ENCODE assay signal across 1 cellular context in the genomic region with DNA sequence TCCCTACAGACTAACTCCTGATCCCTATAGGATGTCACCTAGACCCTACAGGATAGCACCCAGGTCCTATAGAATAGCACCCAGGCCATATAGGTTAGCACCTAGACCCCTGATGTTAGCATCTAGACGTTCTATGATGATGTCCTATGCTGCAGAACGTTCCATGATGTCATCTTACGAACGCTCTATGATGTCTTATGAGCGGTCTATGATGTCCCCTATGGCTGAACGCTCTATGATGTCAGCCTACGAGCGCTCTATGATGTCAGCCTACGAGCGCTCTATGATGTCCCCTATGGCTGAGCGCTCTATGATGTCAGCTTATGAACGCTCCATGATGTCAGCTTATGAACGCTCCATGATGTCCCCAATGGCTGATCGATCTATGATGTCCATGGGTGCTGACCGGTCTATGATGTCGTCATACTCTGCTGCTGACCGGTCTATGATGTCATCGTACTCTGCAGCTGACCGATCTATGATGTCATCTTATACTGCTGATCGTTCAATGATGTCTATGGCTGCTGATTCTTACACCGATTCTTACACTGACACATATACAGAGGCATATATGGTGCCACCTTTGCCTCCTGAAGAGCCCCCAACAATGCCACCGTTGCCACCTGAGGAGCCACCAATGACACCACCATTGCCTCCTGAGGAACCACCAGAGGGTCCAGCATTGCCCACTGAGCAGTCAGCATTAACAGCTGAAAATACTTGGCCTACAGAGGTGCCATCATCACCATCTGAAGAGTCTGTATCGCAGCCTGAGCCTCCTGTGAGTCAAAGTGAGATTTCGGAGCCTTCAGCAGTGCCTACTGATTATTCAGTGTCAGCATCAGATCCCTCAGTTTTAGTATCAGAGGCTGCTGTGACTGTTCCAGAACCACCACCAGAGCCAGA.
TF ChIP-seq lines count a peak whose summit lies in the region.

No MANE protein-coding gene starts in this region.

TF ChIP-seq in K562, 482 proteins besides CTCF, POLR2A, EP300 and RAD21 (continued from another document and continues in another):
- TF ChIP-seq SP2 (IDR thresholded peaks at IDR 0.05; ENCODE audit: extremely low read depth, low read depth, low read length, poor library complexity, severe bottlenecking) (no peak), FOS (IDR thresholded peaks at IDR 0.05; ENCODE audit: extremely low read depth, insufficient read length) (no peak), SRSF3 (IDR thresholded peaks at IDR 0.05; ENCODE audit: insufficient read depth, low read length) (no peak), ZNF586 (CRISPR knock-in tag; conservative IDR thresholded peaks at IDR 0.05) (no peak), POLR2G (IDR thresholded peaks at IDR 0.05; ENCODE audit: low read depth, low read length) (no peak), CHD2 (IDR thresholded peaks at IDR 0.05; ENCODE audit: low read depth, low read length) (0 out of 2 replicates have a peak, but pooled peaks have one; percentile 27), PTBP1 (IDR thresholded peaks at IDR 0.05; ENCODE audit: low read depth, low read length) (no peak), ZNF695 (CRISPR knock-in tag; IDR thresholded peaks at IDR 0.05) (no peak), ZNF445 (CRISPR knock-in tag; IDR thresholded peaks at IDR 0.05; ENCODE audit: low read depth) (no peak), JUNB (CRISPR knock-in tag; conservative IDR thresholded peaks at IDR 0.05) (peak; percentile 94), SREBF2 (CRISPR knock-in tag; IDR thresholded peaks at IDR 0.05) (no peak), NFE2 (IDR thresholded peaks at IDR 0.05; ENCODE audit: low read depth) (no peak), KDM4B (IDR thresholded peaks at IDR 0.05; ENCODE audit: borderline replicate concordance in 2 of 2, low read depth in 1 of 2) (0 out of 4 replicates have a peak, but pooled peaks of 1 of the 2 experiments have one; percentile 30), ADNP (tag; IDR thresholded peaks at IDR 0.05) (no peak), CBFA2T2 (conservative IDR thresholded peaks at IDR 0.05) (no peak), ATF7 (IDR thresholded peaks at IDR 0.05) (peak; percentile 93), ATF1 (CRISPR knock-in tag; IDR thresholded peaks at IDR 0.05) (no peak), ATF1 (tag; IDR thresholded peaks at IDR 0.05) (peak; percentile 95), PML (IDR thresholded peaks at IDR 0.05; ENCODE audit: low read length) (peak; percentile 16; the same call in 1 of the 2 replicates), SAFB2 (IDR thresholded peaks at IDR 0.05; ENCODE audit: borderline replicate concordance, low read depth, low read length, severe bottlenecking) (no peak), SNRNP70 (optimal IDR thresholded peaks at IDR 0.05; ENCODE audit: low read depth, low read length) (no peak), PTTG1 (tag; IDR thresholded peaks at IDR 0.05; ENCODE audit: low read depth) (no peak), RNF2 (IDR thresholded peaks at IDR 0.05) (no peak; the same call in 1 of the 2 replicates), POLR2AphosphoS5 (IDR thresholded peaks at IDR 0.05; ENCODE audit: control insufficient read depth, insufficient read depth, low read depth, low read length) (peak; percentile 29), CREB1 (IDR thresholded peaks at IDR 0.05) (peak; percentile 94), CREB1 (CRISPR knock-in tag; IDR thresholded peaks at IDR 0.05) (peak; percentile 96), CSDE1 (IDR thresholded peaks at IDR 0.05) (0 out of 4 replicates have a peak, but pooled peaks of 1 of the 2 experiments have one; percentile 39), ZKSCAN8 (CRISPR knock-in tag; IDR thresholded peaks at IDR 0.05) (no peak)
- TF ChIP-seq, protein P1, sequence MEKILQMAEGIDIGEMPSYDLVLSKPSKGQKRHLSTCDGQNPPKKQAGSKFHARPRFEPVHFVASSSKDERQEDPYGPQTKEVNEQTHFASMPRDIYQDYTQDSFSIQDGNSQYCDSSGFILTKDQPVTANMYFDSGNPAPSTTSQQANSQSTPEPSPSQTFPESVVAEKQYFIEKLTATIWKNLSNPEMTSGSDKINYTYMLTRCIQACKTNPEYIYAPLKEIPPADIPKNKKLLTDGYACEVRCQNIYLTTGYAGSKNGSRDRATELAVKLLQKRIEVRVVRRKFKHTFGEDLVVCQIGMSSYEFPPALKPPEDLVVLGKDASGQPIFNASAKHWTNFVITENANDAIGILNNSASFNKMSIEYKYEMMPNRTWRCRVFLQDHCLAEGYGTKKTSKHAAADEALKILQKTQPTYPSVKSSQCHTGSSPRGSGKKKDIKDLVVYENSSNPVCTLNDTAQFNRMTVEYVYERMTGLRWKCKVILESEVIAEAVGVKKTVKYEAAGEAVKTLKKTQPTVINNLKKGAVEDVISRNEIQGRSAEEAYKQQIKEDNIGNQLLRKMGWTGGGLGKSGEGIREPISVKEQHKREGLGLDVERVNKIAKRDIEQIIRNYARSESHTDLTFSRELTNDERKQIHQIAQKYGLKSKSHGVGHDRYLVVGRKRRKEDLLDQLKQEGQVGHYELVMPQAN (IDR thresholded peaks at IDR 0.05; ENCODE audit: borderline replicate concordance): no peak
- TF ChIP-seq, protein P2, sequence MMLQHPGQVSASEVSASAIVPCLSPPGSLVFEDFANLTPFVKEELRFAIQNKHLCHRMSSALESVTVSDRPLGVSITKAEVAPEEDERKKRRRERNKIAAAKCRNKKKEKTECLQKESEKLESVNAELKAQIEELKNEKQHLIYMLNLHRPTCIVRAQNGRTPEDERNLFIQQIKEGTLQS (IDR thresholded peaks at IDR 0.05): peak; percentile 97
- TF ChIP-seq, protein P2 (CRISPR knock-in tag; conservative IDR thresholded peaks at IDR 0.05): peak; percentile 70; the same call in 1 of the 2 replicates
- TF ChIP-seq, protein P3, sequence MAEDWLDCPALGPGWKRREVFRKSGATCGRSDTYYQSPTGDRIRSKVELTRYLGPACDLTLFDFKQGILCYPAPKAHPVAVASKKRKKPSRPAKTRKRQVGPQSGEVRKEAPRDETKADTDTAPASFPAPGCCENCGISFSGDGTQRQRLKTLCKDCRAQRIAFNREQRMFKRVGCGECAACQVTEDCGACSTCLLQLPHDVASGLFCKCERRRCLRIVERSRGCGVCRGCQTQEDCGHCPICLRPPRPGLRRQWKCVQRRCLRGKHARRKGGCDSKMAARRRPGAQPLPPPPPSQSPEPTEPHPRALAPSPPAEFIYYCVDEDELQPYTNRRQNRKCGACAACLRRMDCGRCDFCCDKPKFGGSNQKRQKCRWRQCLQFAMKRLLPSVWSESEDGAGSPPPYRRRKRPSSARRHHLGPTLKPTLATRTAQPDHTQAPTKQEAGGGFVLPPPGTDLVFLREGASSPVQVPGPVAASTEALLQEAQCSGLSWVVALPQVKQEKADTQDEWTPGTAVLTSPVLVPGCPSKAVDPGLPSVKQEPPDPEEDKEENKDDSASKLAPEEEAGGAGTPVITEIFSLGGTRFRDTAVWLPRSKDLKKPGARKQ (CRISPR knock-in tag; IDR thresholded peaks at IDR 0.05): no peak
- TF ChIP-seq, protein P4, sequence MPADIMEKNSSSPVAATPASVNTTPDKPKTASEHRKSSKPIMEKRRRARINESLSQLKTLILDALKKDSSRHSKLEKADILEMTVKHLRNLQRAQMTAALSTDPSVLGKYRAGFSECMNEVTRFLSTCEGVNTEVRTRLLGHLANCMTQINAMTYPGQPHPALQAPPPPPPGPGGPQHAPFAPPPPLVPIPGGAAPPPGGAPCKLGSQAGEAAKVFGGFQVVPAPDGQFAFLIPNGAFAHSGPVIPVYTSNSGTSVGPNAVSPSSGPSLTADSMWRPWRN (IDR thresholded peaks at IDR 0.05; ENCODE audit: low read depth): no peak
- TF ChIP-seq, protein P5, sequence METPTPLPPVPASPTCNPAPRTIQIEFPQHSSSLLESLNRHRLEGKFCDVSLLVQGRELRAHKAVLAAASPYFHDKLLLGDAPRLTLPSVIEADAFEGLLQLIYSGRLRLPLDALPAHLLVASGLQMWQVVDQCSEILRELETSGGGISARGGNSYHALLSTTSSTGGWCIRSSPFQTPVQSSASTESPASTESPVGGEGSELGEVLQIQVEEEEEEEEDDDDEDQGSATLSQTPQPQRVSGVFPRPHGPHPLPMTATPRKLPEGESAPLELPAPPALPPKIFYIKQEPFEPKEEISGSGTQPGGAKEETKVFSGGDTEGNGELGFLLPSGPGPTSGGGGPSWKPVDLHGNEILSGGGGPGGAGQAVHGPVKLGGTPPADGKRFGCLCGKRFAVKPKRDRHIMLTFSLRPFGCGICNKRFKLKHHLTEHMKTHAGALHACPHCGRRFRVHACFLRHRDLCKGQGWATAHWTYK (CRISPR knock-in tag; IDR thresholded peaks at IDR 0.05): no peak
- TF ChIP-seq, protein P6, sequence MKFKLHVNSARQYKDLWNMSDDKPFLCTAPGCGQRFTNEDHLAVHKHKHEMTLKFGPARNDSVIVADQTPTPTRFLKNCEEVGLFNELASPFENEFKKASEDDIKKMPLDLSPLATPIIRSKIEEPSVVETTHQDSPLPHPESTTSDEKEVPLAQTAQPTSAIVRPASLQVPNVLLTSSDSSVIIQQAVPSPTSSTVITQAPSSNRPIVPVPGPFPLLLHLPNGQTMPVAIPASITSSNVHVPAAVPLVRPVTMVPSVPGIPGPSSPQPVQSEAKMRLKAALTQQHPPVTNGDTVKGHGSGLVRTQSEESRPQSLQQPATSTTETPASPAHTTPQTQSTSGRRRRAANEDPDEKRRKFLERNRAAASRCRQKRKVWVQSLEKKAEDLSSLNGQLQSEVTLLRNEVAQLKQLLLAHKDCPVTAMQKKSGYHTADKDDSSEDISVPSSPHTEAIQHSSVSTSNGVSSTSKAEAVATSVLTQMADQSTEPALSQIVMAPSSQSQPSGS (CRISPR knock-in tag; IDR thresholded peaks at IDR 0.05): peak; percentile 92
- TF ChIP-seq, protein P7, sequence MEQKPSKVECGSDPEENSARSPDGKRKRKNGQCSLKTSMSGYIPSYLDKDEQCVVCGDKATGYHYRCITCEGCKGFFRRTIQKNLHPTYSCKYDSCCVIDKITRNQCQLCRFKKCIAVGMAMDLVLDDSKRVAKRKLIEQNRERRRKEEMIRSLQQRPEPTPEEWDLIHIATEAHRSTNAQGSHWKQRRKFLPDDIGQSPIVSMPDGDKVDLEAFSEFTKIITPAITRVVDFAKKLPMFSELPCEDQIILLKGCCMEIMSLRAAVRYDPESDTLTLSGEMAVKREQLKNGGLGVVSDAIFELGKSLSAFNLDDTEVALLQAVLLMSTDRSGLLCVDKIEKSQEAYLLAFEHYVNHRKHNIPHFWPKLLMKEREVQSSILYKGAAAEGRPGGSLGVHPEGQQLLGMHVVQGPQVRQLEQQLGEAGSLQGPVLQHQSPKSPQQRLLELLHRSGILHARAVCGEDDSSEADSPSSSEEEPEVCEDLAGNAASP (IDR thresholded peaks at IDR 0.05): no peak
- TF ChIP-seq, protein P8, sequence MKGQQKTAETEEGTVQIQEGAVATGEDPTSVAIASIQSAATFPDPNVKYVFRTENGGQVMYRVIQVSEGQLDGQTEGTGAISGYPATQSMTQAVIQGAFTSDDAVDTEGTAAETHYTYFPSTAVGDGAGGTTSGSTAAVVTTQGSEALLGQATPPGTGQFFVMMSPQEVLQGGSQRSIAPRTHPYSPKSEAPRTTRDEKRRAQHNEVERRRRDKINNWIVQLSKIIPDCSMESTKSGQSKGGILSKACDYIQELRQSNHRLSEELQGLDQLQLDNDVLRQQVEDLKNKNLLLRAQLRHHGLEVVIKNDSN (CRISPR knock-in tag; IDR thresholded peaks at IDR 0.05): peak; percentile 32
- TF ChIP-seq, protein P9, sequence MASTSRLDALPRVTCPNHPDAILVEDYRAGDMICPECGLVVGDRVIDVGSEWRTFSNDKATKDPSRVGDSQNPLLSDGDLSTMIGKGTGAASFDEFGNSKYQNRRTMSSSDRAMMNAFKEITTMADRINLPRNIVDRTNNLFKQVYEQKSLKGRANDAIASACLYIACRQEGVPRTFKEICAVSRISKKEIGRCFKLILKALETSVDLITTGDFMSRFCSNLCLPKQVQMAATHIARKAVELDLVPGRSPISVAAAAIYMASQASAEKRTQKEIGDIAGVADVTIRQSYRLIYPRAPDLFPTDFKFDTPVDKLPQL (IDR thresholded peaks at IDR 0.05; ENCODE audit: extremely low read depth, insufficient read length): no peak
- TF ChIP-seq, protein P10, sequence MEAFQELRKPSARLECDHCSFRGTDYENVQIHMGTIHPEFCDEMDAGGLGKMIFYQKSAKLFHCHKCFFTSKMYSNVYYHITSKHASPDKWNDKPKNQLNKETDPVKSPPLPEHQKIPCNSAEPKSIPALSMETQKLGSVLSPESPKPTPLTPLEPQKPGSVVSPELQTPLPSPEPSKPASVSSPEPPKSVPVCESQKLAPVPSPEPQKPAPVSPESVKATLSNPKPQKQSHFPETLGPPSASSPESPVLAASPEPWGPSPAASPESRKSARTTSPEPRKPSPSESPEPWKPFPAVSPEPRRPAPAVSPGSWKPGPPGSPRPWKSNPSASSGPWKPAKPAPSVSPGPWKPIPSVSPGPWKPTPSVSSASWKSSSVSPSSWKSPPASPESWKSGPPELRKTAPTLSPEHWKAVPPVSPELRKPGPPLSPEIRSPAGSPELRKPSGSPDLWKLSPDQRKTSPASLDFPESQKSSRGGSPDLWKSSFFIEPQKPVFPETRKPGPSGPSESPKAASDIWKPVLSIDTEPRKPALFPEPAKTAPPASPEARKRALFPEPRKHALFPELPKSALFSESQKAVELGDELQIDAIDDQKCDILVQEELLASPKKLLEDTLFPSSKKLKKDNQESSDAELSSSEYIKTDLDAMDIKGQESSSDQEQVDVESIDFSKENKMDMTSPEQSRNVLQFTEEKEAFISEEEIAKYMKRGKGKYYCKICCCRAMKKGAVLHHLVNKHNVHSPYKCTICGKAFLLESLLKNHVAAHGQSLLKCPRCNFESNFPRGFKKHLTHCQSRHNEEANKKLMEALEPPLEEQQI (IDR thresholded peaks at IDR 0.05): peak; percentile 74
- TF ChIP-seq, protein P11, sequence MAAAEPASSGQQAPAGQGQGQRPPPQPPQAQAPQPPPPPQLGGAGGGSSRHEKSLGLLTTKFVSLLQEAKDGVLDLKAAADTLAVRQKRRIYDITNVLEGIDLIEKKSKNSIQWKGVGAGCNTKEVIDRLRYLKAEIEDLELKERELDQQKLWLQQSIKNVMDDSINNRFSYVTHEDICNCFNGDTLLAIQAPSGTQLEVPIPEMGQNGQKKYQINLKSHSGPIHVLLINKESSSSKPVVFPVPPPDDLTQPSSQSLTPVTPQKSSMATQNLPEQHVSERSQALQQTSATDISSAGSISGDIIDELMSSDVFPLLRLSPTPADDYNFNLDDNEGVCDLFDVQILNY (CRISPR knock-in tag; IDR thresholded peaks at IDR 0.05): no peak
- TF ChIP-seq, protein P12, sequence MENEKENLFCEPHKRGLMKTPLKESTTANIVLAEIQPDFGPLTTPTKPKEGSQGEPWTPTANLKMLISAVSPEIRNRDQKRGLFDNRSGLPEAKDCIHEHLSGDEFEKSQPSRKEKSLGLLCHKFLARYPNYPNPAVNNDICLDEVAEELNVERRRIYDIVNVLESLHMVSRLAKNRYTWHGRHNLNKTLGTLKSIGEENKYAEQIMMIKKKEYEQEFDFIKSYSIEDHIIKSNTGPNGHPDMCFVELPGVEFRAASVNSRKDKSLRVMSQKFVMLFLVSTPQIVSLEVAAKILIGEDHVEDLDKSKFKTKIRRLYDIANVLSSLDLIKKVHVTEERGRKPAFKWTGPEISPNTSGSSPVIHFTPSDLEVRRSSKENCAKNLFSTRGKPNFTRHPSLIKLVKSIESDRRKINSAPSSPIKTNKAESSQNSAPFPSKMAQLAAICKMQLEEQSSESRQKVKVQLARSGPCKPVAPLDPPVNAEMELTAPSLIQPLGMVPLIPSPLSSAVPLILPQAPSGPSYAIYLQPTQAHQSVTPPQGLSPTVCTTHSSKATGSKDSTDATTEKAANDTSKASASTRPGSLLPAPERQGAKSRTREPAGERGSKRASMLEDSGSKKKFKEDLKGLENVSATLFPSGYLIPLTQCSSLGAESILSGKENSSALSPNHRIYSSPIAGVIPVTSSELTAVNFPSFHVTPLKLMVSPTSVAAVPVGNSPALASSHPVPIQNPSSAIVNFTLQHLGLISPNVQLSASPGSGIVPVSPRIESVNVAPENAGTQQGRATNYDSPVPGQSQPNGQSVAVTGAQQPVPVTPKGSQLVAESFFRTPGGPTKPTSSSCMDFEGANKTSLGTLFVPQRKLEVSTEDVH (IDR thresholded peaks at IDR 0.05; ENCODE audit: low read depth, partially characterized antibody): peak; percentile 52
